5 cellular contexts compared by ENCODE assay signal in the genomic region with DNA sequence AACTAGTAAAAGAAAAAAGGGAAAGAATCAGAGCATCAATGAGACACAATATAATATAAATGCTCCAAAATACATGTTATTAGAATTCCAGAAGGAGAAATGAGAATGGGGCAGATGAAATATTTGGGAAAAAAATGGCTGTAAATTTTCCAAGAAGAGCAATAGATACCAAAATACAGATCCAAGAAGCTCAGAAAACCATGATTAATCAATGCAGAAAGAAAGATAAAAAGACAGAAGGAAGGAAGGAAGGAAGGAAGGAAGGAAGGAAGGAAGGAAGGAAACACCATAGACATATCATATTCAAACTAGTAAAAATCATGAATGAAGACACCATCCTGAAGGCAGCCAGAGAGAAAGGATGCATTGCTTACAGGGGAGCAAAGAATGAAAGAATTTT.
"Had no signal": no experiment of that assay in that cellular context is flagged by ENCODE, and none has a peak within 500 bp of the region (broad histone marks: within the 10 kb centered on the region; RNA-seq: fewer than 3 reads in every experiment).

No MANE protein-coding gene starts in this region.

- ATAC-seq: HepG2, K562 had no signal

- H3K4me3 ChIP-seq: K562 had no signal

- DNase-seq: IMR-90, KBM-7 had no signal

- H3K27ac ChIP-seq: HL-60 had no signal
